In the genomic region with DNA sequence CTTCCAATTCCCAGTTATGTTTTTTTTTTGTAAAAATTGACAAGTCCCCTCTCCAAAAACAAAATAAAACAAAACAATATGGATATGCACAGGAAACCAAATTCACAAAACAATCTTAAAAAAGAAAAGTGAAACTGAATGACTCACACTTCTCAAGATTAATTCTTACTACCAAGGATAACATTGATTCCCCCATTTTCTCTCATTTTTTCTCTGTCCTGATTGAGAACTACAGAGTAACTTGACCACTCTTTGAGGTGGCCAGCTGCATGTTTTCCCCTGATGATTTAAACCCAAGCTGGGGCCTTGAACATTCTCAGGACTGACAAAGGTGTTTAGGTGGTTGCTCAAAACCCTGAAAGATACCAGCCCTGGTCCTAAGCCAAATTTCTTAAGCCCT, we compare ENCODE assay signal across 20 cellular contexts.
"Had no signal": no experiment of that assay in that cellular context is flagged by ENCODE, and none has a peak within 500 bp of the region (broad histone marks: within the 10 kb centered on the region; RNA-seq: fewer than 3 reads in every experiment).

No MANE protein-coding gene starts in this region.

- DNase-seq: effector memory CD4-positive, alpha-beta T cell; gastrocnemius medialis; heart right ventricle; islet precursor cell; mammary epithelial cell; naive thymus-derived CD4-positive, alpha-beta T cell; psoas muscle; retina; right lobe of liver; stimulated activated CD4-positive, alpha-beta T cell treated with anti-CD3 and anti-CD28 coated beads, Interleukin-4, amount 100 ng/mL, for 1 hour; stimulated activated CD8-positive, alpha-beta memory T cell treated with anti-CD3 and anti-CD28 coated beads, Interleukin-4, amount 100 ng/mL, for 48 hours; testis; upper lobe of right lung had no signal

- H3K36me3 Mint-ChIP-seq: stimulated activated effector memory CD8-positive, alpha-beta T cell treated with anti-CD3 and anti-CD28 coated beads, Interleukin-12 subunit alpha, Interleukin-12 subunit beta, amount 100 ng/mL, for 72 hours had no signal

- H3K4me3 Mint-ChIP-seq: stimulated activated effector memory CD8-positive, alpha-beta T cell treated with anti-CD3 and anti-CD28 coated beads, Interleukin-12 subunit alpha, Interleukin-12 subunit beta, amount 100 ng/mL, for 72 hours; stimulated activated naive CD8-positive, alpha-beta T cell treated with anti-CD3 and anti-CD28 coated beads, Interleukin-15, Interleukin-2, amounts not matched to agents 100 ng/mL and 50 ng/mL, for 24 hours had no signal

- H3K27ac Mint-ChIP-seq: stimulated activated effector memory CD8-positive, alpha-beta T cell treated with anti-CD3 and anti-CD28 coated beads, Interleukin-12 subunit alpha, Interleukin-12 subunit beta, amount 100 ng/mL, for 72 hours; stimulated activated naive CD8-positive, alpha-beta T cell treated with anti-CD3 and anti-CD28 coated beads, Interleukin-15, Interleukin-2, amounts not matched to agents 100 ng/mL and 50 ng/mL, for 24 hours had no signal

- H3K4me3 ChIP-seq: gastrocnemius medialis, heart right ventricle, psoas muscle, right lobe of liver, testis, tibial nerve, upper lobe of right lung, vagina had no signal

- H3K9me3 ChIP-seq: gastrocnemius medialis, neutrophil, psoas muscle, right lobe of liver, testis, tibial nerve, upper lobe of right lung, vagina had no signal

- H3K36me3 ChIP-seq: gastrocnemius medialis, heart right ventricle, neutrophil, right lobe of liver, tibial nerve, upper lobe of right lung, vagina had no signal

- H3K27me3 ChIP-seq: gastrocnemius medialis, neutrophil, right lobe of liver, testis, tibial nerve, upper lobe of right lung, vagina had no signal

- H3K27ac ChIP-seq: gastrocnemius medialis, heart right ventricle, neutrophil, psoas muscle, right lobe of liver, testis, tibial nerve, upper lobe of right lung, vagina had no signal

- H3K4me1 ChIP-seq: gastrocnemius medialis, heart right ventricle, psoas muscle, right lobe of liver, testis, tibial nerve, upper lobe of right lung, vagina had no signal

- ATAC-seq: esophagus mucosa; gastrocnemius medialis; heart right ventricle; left lobe of liver; naive thymus-derived CD4-positive, alpha-beta T cell; psoas muscle; right lobe of liver; stimulated activated effector memory CD8-positive, alpha-beta T cell treated with anti-CD3 and anti-CD28 coated beads, Interleukin-12 subunit alpha, Interleukin-12 subunit beta, amount 100 ng/mL, for 72 hours; upper lobe of right lung had no signal
